ENCODE assay signal across 28 cellular contexts in the genomic region with DNA sequence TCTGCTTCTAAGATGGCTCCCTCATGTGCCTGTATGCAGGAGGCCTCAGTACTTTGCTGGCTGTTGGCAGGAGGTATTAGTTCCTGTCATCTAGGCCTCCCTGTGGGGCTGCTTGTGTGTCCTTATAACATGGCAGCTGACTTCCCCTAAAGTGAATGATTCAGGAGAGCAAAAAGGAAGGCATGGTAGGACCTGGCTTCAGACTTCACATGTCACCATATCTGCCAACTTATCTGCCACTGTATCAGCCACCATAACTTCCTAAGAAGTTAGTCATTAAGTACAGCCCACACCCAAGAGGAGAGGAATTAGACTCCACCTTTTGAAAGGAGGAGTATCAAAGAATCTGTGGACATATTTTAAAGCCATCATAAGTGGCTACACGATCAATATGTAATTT.
"Had no signal": no experiment of that assay in that cellular context is flagged by ENCODE, and none has a peak within 500 bp of the region (broad histone marks: within the 10 kb centered on the region; RNA-seq: fewer than 3 reads in every experiment).

No MANE protein-coding gene starts in this region.

- FAIRE-seq: endometrium, endothelial cell of umbilical vein, frontal cortex had no signal

- H3K4me1 ChIP-seq: breast epithelium, colonic mucosa had no signal

- ATAC-seq: activated CD4-positive, alpha-beta T cell treated with anti-CD3 and anti-CD28 coated beads for 36 hours; activated CD8-positive, alpha-beta memory T cell treated with anti-CD3 and anti-CD28 coated beads, Interleukin-2, amount 10 ng/mL, durations not matched to agents 7 days and 5 days; activated CD8-positive, alpha-beta T cell treated with anti-CD3 and anti-CD28 coated beads, Interleukin-2, amount 10 ng/mL, durations not matched to agents 7 days and 5 days; activated naive CD4-positive, alpha-beta T cell treated with anti-CD3 and anti-CD28 coated beads, Interleukin-2, amount 50 U/mL, for 72 hours; activated T-cell treated with anti-CD3 and anti-CD28 coated beads, Interleukin-2, amount 50 U/mL, for 72 hours had no signal

- H3K27ac ChIP-seq: ascending aorta, breast epithelium, cardiac muscle cell, colonic mucosa, epithelial cell of prostate had no signal

- DNase-seq: activated CD4-positive, alpha-beta memory T cell treated with anti-CD3 and anti-CD28 coated beads for 36 hours; activated CD4-positive, alpha-beta T cell treated with anti-CD3 and anti-CD28 coated beads for 36 hours; activated CD4-positive, alpha-beta T cell treated with anti-CD3 and anti-CD28 coated beads, Interleukin-2, amount 10 ng/mL, durations not matched to agents 24 days and 14 days; activated CD4-positive, CD25-positive, alpha-beta regulatory T cell; activated CD4-positive, CD25-positive, alpha-beta regulatory T cell treated with anti-CD3 and anti-CD28 coated beads, Interleukin-2, amount 50 U/mL, for 72 hours; activated CD8-positive, alpha-beta memory T cell treated with anti-CD3 and anti-CD28 coated beads, Interleukin-2, amount 10 ng/mL, durations not matched to agents 7 days and 5 days; activated CD8-positive, alpha-beta memory T cell treated with anti-CD3 and anti-CD28 coated beads, Interleukin-2, amount 50 U/mL, for 4 hours; activated CD8-positive, alpha-beta T cell treated with anti-CD3 and anti-CD28 coated beads, Interleukin-2, amount 10 ng/mL, durations not matched to agents 7 days and 5 days; activated gamma-delta T cell; activated naive CD4-positive, alpha-beta T cell; activated naive CD4-positive, alpha-beta T cell treated with anti-CD3 and anti-CD28 coated beads, Interleukin-2, amount 10 ng/mL, durations not matched to agents 7 days and 5 days; activated naive CD8-positive, alpha-beta T cell treated with anti-CD3 and anti-CD28 coated beads, Interleukin-2, amount 10 ng/mL, durations not matched to agents 7 days and 5 days; activated T-cell treated with anti-CD3 and anti-CD28 coated beads, Interleukin-2, amount 50 U/mL, for 24 hours; activated T-cell treated with anti-CD3 and anti-CD28 coated beads, Interleukin-2, amount 50 U/mL, for 72 hours; central memory CD4-positive, alpha-beta T cell; cerebellar nuclear complex; colonic mucosa; effector CD8-positive, alpha-beta T cell; foreskin fibroblast; T-helper 2 cell had no signal

- H3K9me3 ChIP-seq: ascending aorta, colonic mucosa had no signal

- H3K4me3 ChIP-seq: ascending aorta, breast epithelium, cardiac muscle cell, colonic mucosa had no signal

- H3K36me3 ChIP-seq: ascending aorta, breast epithelium, cardiac muscle cell, colonic mucosa had no signal

- H3K27me3 ChIP-seq: ascending aorta, breast epithelium, colonic mucosa had no signal
